Comparison of ENCODE assay signal across 9 cellular contexts in genomic region chr14:23366163-23366921, GRCh38. TPM values are rescaled to one million over a fixed set of nuclear protein-coding genes. Genes with fewer than 3 reads are reported as not detected.
DNase-seq lines count a peak whose midpoint lies in the region; ATAC-seq, FAIRE-seq and TF ChIP-seq lines count a peak whose summit lies in the region.
"Had no signal": no experiment of that assay in that cellular context is flagged by ENCODE, and none has a peak within 500 bp of the region (broad histone marks: within the 10 kb centered on the region; RNA-seq: fewer than 3 reads in every experiment).

No MANE protein-coding gene starts in this region.

- H3K4me3 ChIP-seq in WERI-Rb-1 (ENCODE audit: low read depth, low read length) (peak overlapping the region; percentile 79), heart left ventricle (peak overlapping the region; percentile 33 to 69 (median 56)), pancreas (peak overlapping the region in 1 of 4 donors; percentile 31)

- H3K27me3 ChIP-seq in WERI-Rb-1 (ENCODE audit: insufficient read depth, low read depth, severe bottlenecking) (no peaks in the 10 kb centered on the region), heart left ventricle (peaks cover 0 to 41% (median 0%) of the 10 kb centered on the region in 9 donors), pancreas (peaks cover 0 to 9% (median 0%) of the 10 kb centered on the region in 4 donors)

- H3K36me3 ChIP-seq in WERI-Rb-1 (peaks cover 22% of the 10 kb centered on the region), heart left ventricle (no peaks in the 10 kb centered on the region), pancreas (no peaks in the 10 kb centered on the region)

- H3K27ac Mint-ChIP-seq in T-helper 17 cell: no peak overlapping the region

- peak; percentile 45 to 75 (median 62) for ATAC-seq in heart left ventricle
- peak; percentile 55 to 77 (median 62) for ATAC-seq in pancreas
- ATAC-seq in HG03469 (IDR thresholded peaks at IDR 0.05; ENCODE audit: unreplicated experiment): no peak
- ATAC-seq in T-helper 17 cell: no peak

- no peaks in the 10 kb centered on the region for H3K9me3 ChIP-seq in WERI-Rb-1 (ENCODE audit: severe bottlenecking)
- H3K9me3 ChIP-seq in heart left ventricle: no peaks in the 10 kb centered on the region
- no peaks in the 10 kb centered on the region for H3K9me3 ChIP-seq in pancreas
- H3K9me3 ChIP-seq in T-helper 17 cell (ENCODE audit: control insufficient read depth, low read length, poor library complexity, severe bottlenecking): no peaks in the 10 kb centered on the region

- 9 to 19% (median 14%) methylated on average over 37 to 48 of the region's 48 CpGs for WGBS in heart left ventricle, 4 donors
- WGBS in pancreas, 2 donors: 53 to 60% methylated on average over 36 to 48 of the region's 48 CpGs

- H3K4me1 ChIP-seq in heart left ventricle (peaks cover 0 to 27% (median 6%) of the 10 kb centered on the region in 12 donors), pancreas (no peaks in the 10 kb centered on the region)

- peak in 1 of 2 donors; percentile 48 for TF ChIP-seq POLR2A in heart left ventricle (IDR thresholded peaks at IDR 0.05)

- intact Hi-C loops in heart left ventricle (cut with DNase I): no loop called here
- intact Hi-C loops in pancreas (cut with DNase I): no loop called here

- TF ChIP-seq CTCF in WERI-Rb-1 (IDR thresholded peaks at IDR 0.05; ENCODE audit: low read depth, low read length) (no peak), heart left ventricle (IDR thresholded peaks at IDR 0.05) (no peak), pancreas (IDR thresholded peaks at IDR 0.05) (no peak)

- FAIRE-seq in pancreas (lab: Jason Lieb, UNC): no peak

- H3K36me3 Mint-ChIP-seq in T-helper 17 cell (ENCODE audit: low read depth): peaks cover 3% of the 10 kb centered on the region

- H3K27ac ChIP-seq in WERI-Rb-1 (peak overlapping the region; percentile 99), heart left ventricle (peak overlapping the region; percentile 62 to 96 (median 84)), pancreas (peak overlapping the region in 3 of 4 donors; percentile 3 to 33 (median 27))

- H3K27me3 Mint-ChIP-seq in T-helper 17 cell: peaks cover 57% of the 10 kb centered on the region

- DNase-seq in DMS79 (lab: John Stamatoyannopoulos, UW): peak; percentile 89
- peak; percentile 96 for DNase-seq in WERI-Rb-1
- peak; percentile 71 to 86 (median 76) for DNase-seq in heart left ventricle
- DNase-seq in pancreas: peak in 1 of 6 donors; percentile 60
- no peak for DNase-seq in effector CD8-positive, alpha-beta T cell (lab: John Stamatoyannopoulos, UW)
- DNase-seq in T-helper 17 cell: no peak
- no peak for DNase-seq in NOMO-1 (lab: John Stamatoyannopoulos, UW; ENCODE audit: unreplicated experiment in 2 of 2)

- peaks cover 11% of the 10 kb centered on the region for H3K4me1 Mint-ChIP-seq in T-helper 17 cell

- no peak overlapping the region for H3K4me3 Mint-ChIP-seq in T-helper 17 cell

RNA-seq across cellular contexts. Expression of gene EFS, which starts 1.4 kb away (rescaled TPM):
- 1 to 10 TPM; 1.4 to 5.0 (median 2.3) TPM for total RNA-seq in heart left ventricle
- polyA plus RNA-seq in heart left ventricle: 1 to 10 TPM; 2.2 to 2.4 TPM
- 1 to 10 TPM in 2 of 6 donors, under 1 TPM in 4; 0.23 to 2.2 (median 0.71) TPM for total RNA-seq in pancreas
- polyA plus RNA-seq in pancreas: 1 to 10 TPM; 1.7 to 3.0 TPM
- not detected for total RNA-seq in T-helper 17 cell
- total RNA-seq: mononuclear cell had no signal

RNA-seq across cellular contexts. Expression of gene IL25, which starts 6.3 kb away (rescaled TPM):
- total RNA-seq in heart left ventricle: under 1 TPM in 1 of 9 donors, not detected in 8; 0.29 TPM
- not detected for polyA plus RNA-seq in heart left ventricle
- total RNA-seq in pancreas: not detected
- not detected for polyA plus RNA-seq in pancreas
- not detected for total RNA-seq in T-helper 17 cell
- total RNA-seq: mononuclear cell had no signal

RNA-seq across cellular contexts. Expression of gene CMTM5, which starts 10.5 kb away (rescaled TPM):
- total RNA-seq in heart left ventricle (under 1 TPM in 5 of 9 donors, not detected in 4; 0.32 to 0.92 (median 0.64) TPM), pancreas (under 1 TPM in 1 of 6 donors, not detected in 5; 0.25 TPM), T-helper 17 cell (10 to 100 TPM in 1 of 2 donors, 1 to 10 TPM in 1; 2.5 to 29.1 TPM)
- polyA plus RNA-seq in heart left ventricle (1 to 10 TPM; 1.6 to 1.8 TPM), pancreas (under 1 TPM; 0.16 to 0.53 TPM)

RNA-seq across cellular contexts. Expression of gene SLC22A17, which starts 13.7 kb away (rescaled TPM):
- total RNA-seq in heart left ventricle (10 to 100 TPM in 4 of 9 donors, 1 to 10 TPM in 5; 8.5 to 14.9 (median 9.9) TPM), pancreas (10 to 100 TPM in 4 of 6 donors, 1 to 10 TPM in 2; 6.4 to 19.6 (median 10.3) TPM), T-helper 17 cell (10 to 100 TPM in 1 of 2 donors, 1 to 10 TPM in 1; 3.7 to 10.5 TPM)
- polyA plus RNA-seq in heart left ventricle (1 to 10 TPM; 7.2 to 9.7 TPM), pancreas (10 to 100 TPM; 29.9 to 90.7 TPM)

RNA-seq across cellular contexts. Expression of gene MYH6, which starts 41.7 kb away (rescaled TPM):
- total RNA-seq in heart left ventricle (1,000 to 10,000 TPM in 4 of 9 donors, 100 to 1,000 TPM in 4, 10 to 100 TPM in 1; 76.8 to 4,027 (median 602) TPM), pancreas (under 1 TPM in 4 of 6 donors, not detected in 2; 0.03 to 0.16 (median 0.05) TPM), T-helper 17 cell (not detected)
- polyA plus RNA-seq in heart left ventricle (1,000 to 10,000 TPM; 1,673 to 5,104 TPM), pancreas (under 1 TPM; 0.56 to 0.72 TPM)
- total RNA-seq: mononuclear cell had no signal

Comparison
In these comparisons a context has a peak if more than half of its experiments do, and no peak if none do; other contexts are left out.
1. DNase-seq: peak in DMS79 (single experiment), WERI-Rb-1 (single experiment) and heart left ventricle (5 of 5); none in effector CD8-positive, alpha-beta T cell (single experiment), T-helper 17 cell (0 of 3) and NOMO-1 (0 of 2).
2. H3K27ac ChIP-seq: peak in every context shown above with its lines; median percentile 99 in WERI-Rb-1; 84 in heart left ventricle; 27 in pancreas.
3. ATAC-seq: peak in heart left ventricle (4 of 4) and pancreas (4 of 4); none in HG03469 (single experiment) and T-helper 17 cell (single experiment).